1 cellular context compared by ENCODE assay signal in genomic region chr5:141182248-141182647, GRCh38.
TF ChIP-seq lines count a peak whose summit lies in the region.

Gene PCDHB16 (plus strand): TSS chr5:141182387. CDS start chr5:141182560, 173 bp downstream.

TF ChIP-seq in GM12878, 131 proteins besides CTCF, POLR2A, EP300 and RAD21:
- TF ChIP-seq, protein P1, sequence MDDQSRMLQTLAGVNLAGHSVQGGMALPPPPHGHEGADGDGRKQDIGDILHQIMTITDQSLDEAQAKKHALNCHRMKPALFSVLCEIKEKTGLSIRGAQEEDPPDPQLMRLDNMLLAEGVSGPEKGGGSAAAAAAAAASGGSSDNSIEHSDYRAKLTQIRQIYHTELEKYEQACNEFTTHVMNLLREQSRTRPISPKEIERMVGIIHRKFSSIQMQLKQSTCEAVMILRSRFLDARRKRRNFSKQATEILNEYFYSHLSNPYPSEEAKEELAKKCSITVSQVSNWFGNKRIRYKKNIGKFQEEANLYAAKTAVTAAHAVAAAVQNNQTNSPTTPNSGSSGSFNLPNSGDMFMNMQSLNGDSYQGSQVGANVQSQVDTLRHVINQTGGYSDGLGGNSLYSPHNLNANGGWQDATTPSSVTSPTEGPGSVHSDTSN (IDR thresholded peaks at IDR 0.05; ENCODE audit: insufficient replicate concordance, low read depth, low read length) = no peak
- TF ChIP-seq, protein P2, sequence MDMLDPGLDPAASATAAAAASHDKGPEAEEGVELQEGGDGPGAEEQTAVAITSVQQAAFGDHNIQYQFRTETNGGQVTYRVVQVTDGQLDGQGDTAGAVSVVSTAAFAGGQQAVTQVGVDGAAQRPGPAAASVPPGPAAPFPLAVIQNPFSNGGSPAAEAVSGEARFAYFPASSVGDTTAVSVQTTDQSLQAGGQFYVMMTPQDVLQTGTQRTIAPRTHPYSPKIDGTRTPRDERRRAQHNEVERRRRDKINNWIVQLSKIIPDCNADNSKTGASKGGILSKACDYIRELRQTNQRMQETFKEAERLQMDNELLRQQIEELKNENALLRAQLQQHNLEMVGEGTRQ (IDR thresholded peaks at IDR 0.05; ENCODE audit: borderline replicate concordance, low read depth, low read length) = no peak
- no peak for TF ChIP-seq NR2C1 (IDR thresholded peaks at IDR 0.05)
- TF ChIP-seq KDM1A (IDR thresholded peaks at IDR 0.05; ENCODE audit: borderline replicate concordance) = no peak
- no peak for TF ChIP-seq MYB (IDR thresholded peaks at IDR 0.05; ENCODE audit: borderline replicate concordance, low read depth, low read length)
- no peak for TF ChIP-seq ETV6 (conservative IDR thresholded peaks at IDR 0.05 in 1 of 2, IDR thresholded peaks at IDR 0.05 in 1 of 2; ENCODE audit: borderline replicate concordance in 1 of 2, low read depth in 1 of 2)
- no peak for TF ChIP-seq BMI1 (IDR thresholded peaks at IDR 0.05; ENCODE audit: borderline replicate concordance)
- no peak for TF ChIP-seq TCF3 (IDR thresholded peaks at IDR 0.05; ENCODE audit: borderline replicate concordance, insufficient read depth, low read depth, low read length)
- no peak for TF ChIP-seq BRCA1 (IDR thresholded peaks at IDR 0.05; ENCODE audit: low read depth, low read length)
- TF ChIP-seq ZSCAN29 (IDR thresholded peaks at IDR 0.05) = no peak
- no peak for TF ChIP-seq ZBTB11 (CRISPR knock-in tag; IDR thresholded peaks at IDR 0.05)
- no peak for TF ChIP-seq YBX1 (IDR thresholded peaks at IDR 0.05)
- TF ChIP-seq GATAD2B (conservative IDR thresholded peaks at IDR 0.05; ENCODE audit: low read depth) = no peak
- no peak for TF ChIP-seq SIN3A (IDR thresholded peaks at IDR 0.05; ENCODE audit: low read depth, low read length)
- TF ChIP-seq POU2F2 (IDR thresholded peaks at IDR 0.05; ENCODE audit: borderline replicate concordance, low read depth, low read length) = no peak
- TF ChIP-seq HDAC6 (IDR thresholded peaks at IDR 0.05; ENCODE audit: unreplicated experiment) = no peak
- no peak for TF ChIP-seq NR2C2 (IDR thresholded peaks at IDR 0.05; ENCODE audit: borderline replicate concordance, control insufficient read depth, insufficient read length, low read depth)
